ENCODE assay signal across 8 cellular contexts in genomic region chr3:10551821-10552630, GRCh38. TPM values are rescaled to one million over a fixed set of nuclear protein-coding genes. Genes with fewer than 3 reads are reported as not detected.
DNase-seq lines count a peak whose midpoint lies in the region; ATAC-seq lines count a peak whose summit lies in the region.

No MANE protein-coding gene starts in this region.

- 37 to 41% methylated on average over 19 of the region's 19 CpGs for WGBS in esophagus, 2 donors

- peak overlapping the region; percentile 43 to 45 for H3K27ac ChIP-seq in esophagus (ENCODE audit: low read depth in 2 of 2, low read length in 1 of 2)

- peaks cover 0 to 4% of the 10 kb centered on the region in 2 donors for H3K4me1 ChIP-seq in esophagus (ENCODE audit: control insufficient read depth in 2 of 2, insufficient read depth in 2 of 2, low read length in 1 of 2)

- DNase-seq in COLO829 (ENCODE audit: low spot score) (peak; percentile 78), NCI-H460 (ENCODE audit: extremely low read depth, low read depth) (peak; percentile 2), NCI-H1417 (lab: John Stamatoyannopoulos, UW) (no peak)
- peak; percentile 70 for DNase-seq in activated CD8-positive, alpha-beta memory T cell treated with anti-CD3 and anti-CD28 coated beads, Interleukin-2, amount 50 U/mL, for 24 hours (ENCODE audit: extremely low read depth)
- DNase-seq in stimulated activated CD4-positive, alpha-beta T cell treated with anti-CD3 and anti-CD28 coated beads, Interleukin-1b, Interleukin-23, amount 100 ng/mL, for 24 hours (ENCODE audit: low read depth in 4 of 4, low spot score in 1 of 4): peak; percentile 61 to 82 (median 74)

- ATAC-seq in HG03196 (IDR thresholded peaks at IDR 0.05; ENCODE audit: unreplicated experiment): no peak
- no peak for ATAC-seq in HG02938 (IDR thresholded peaks at IDR 0.05; ENCODE audit: unreplicated experiment)

- H3K9me3 ChIP-seq in esophagus (ENCODE audit: control insufficient read depth in 2 of 2, insufficient read depth in 1 of 2, low read depth in 1 of 2, low read length in 1 of 2): no peaks in the 10 kb centered on the region

- H3K4me3 ChIP-seq in esophagus (ENCODE audit: low read depth in 1 of 2, low read length in 2 of 2): no peak overlapping the region

- no peaks in the 10 kb centered on the region for H3K27me3 ChIP-seq in esophagus (ENCODE audit: control insufficient read depth in 1 of 2, insufficient read depth in 2 of 2, low read length in 2 of 2)

- H3K36me3 ChIP-seq in esophagus (ENCODE audit: control insufficient read depth in 2 of 2, insufficient read depth in 2 of 2, low read length in 1 of 2): no peaks in the 10 kb centered on the region

RNA-seq across cellular contexts. Expression of gene ATP2B2, which starts 46.6 kb away (rescaled TPM):
- not detected in 2 replicates for total RNA-seq in NCI-H460 (2014; rRNA removed; shearing (Covaris generic))
- polyA plus RNA-seq in NCI-H460 (2014; cell fraction: nucleus; rRNA removed): not detected in 2 replicates
- polyA plus RNA-seq in esophagus: under 1 TPM; 0.06 to 0.08 TPM

Comparison
In these comparisons a context has a peak if more than half of its experiments do, and no peak if none do; other contexts are left out.
1. DNase-seq: peak in COLO829 (single experiment), NCI-H460 (single experiment), activated CD8-positive, alpha-beta memory T cell treated with anti-CD3 and anti-CD28 coated beads, Interleukin-2, amount 50 U/mL, for 24 hours (single experiment) and stimulated activated CD4-positive, alpha-beta T cell treated with anti-CD3 and anti-CD28 coated beads, Interleukin-1b, Interleukin-23, amount 100 ng/mL, for 24 hours (4 of 4); none in NCI-H1417 (0 of 3).